In genomic region chr11:30585892-30586250, GRCh38 we compare ENCODE assay signal across 8 cellular contexts. TPM values are rescaled to one million over a fixed set of nuclear protein-coding genes. Genes with fewer than 3 reads are reported as not detected.
DNase-seq lines count a peak whose midpoint lies in the region; ATAC-seq and TF ChIP-seq lines count a peak whose summit lies in the region.

No MANE protein-coding gene starts in this region.

- peak; percentile 33 for ATAC-seq in HG02642 (IDR thresholded peaks at IDR 0.05; ENCODE audit: poor library complexity, unreplicated experiment)
- peak; percentile 48 to 56 for ATAC-seq in left cardiac atrium
- ATAC-seq in HG03108 (IDR thresholded peaks at IDR 0.05; ENCODE audit: unreplicated experiment), result no peak

- intact Hi-C loops in left cardiac atrium (cut with DNase I), result loop anchor here in 1 of 2 donors (5.0 kb wide), 1 partner anchor 239 kb away; no protein-coding TSS in a partner anchor
- intact Hi-C loops in posterior cingulate gyrus (cut with DNase I), result loop anchor here (5.0 to 10.0 kb wide), 3 partner anchors 104 to 269 kb away; no protein-coding TSS in a partner anchor

- peak; percentile 23 for DNase-seq in NCI-H146 (lab: John Stamatoyannopoulos, UW)
- no peak for DNase-seq in NCI-H146 treated with DMSO at 0.1 percent for 48 hours (lab: John Stamatoyannopoulos, UW; ENCODE audit: unreplicated experiment)
- DNase-seq in left cardiac atrium, result peak; percentile 34
- peak in 9 of 10 donors; percentile 13 to 86 (median 41) for DNase-seq in posterior cingulate gyrus
- DNase-seq in CD1c-positive myeloid dendritic cell (ENCODE audit: extremely low spot score), result no peak

- TF ChIP-seq CTCF in VCaP (conservative IDR thresholded peaks at IDR 0.05), result no peak

- H3K27ac ChIP-seq in VCaP, result peak overlapping the region; percentile 10; the same call in 1 of the 2 replicates

RNA-seq across cellular contexts. Expression of gene MPPED2, which starts 0.3 kb away (rescaled TPM):
- 1 to 10 TPM; 2.9 to 5.2 TPM for total RNA-seq in left cardiac atrium

Comparison
In these comparisons a context has a peak if more than half of its experiments do, and no peak if none do; other contexts are left out.
1. DNase-seq: peak in NCI-H146 (single experiment), left cardiac atrium (single experiment) and posterior cingulate gyrus (9 of 10); none in NCI-H146 treated with DMSO at 0.1 percent for 48 hours (single experiment) and CD1c-positive myeloid dendritic cell (single experiment).